2 cellular contexts compared by ENCODE assay signal in the genomic region with DNA sequence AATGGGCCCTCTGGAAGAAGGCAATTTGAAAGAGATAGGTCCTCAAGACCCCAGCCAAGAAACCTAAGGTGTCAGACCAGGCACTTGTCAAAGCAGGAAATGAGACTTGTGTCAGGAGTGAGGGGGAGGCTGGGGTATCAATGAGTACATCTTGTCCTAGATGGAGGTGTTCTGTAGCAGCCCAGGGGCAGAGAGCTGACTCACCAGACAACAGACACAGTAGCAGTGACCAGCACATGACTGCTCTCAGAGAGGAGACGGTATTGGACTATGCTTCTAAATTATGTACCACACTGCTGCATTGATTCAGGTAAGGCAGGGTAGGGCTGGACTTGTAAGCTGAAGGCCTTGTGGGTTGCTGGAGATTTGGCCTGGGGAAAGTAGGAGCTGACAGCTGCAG.
TF ChIP-seq lines count a peak whose summit lies in the region.

No MANE protein-coding gene starts in this region.

TF ChIP-seq in HCT116, 20 proteins besides CTCF, POLR2A, EP300 and RAD21:
- TF ChIP-seq ZBTB33 (IDR thresholded peaks at IDR 0.05; ENCODE audit: extremely low read depth, insufficient replicate concordance, low read length) (no peak), ZFX (IDR thresholded peaks at IDR 0.05) (no peak), JUND (IDR thresholded peaks at IDR 0.05) (peak; percentile 43; the same call in 1 of the 2 replicates), POLR2AphosphoS5 (IDR thresholded peaks at IDR 0.05; ENCODE audit: low read depth, low read length) (peak; percentile 48; the same call in 1 of the 2 replicates), CBX3 (IDR thresholded peaks at IDR 0.05; ENCODE audit: low read depth) (peak; percentile 62; the same call in 1 of the 2 replicates), SP1 (IDR thresholded peaks at IDR 0.05; ENCODE audit: low read depth) (peak; percentile 36; the same call in 1 of the 2 replicates), ZNF274 (IDR thresholded peaks at IDR 0.05; ENCODE audit: low read depth, low read length) (no peak), ELF1 (IDR thresholded peaks at IDR 0.05; ENCODE audit: borderline replicate concordance, low read depth) (no peak), FOSL1 (IDR thresholded peaks at IDR 0.05; ENCODE audit: low read depth) (peak; percentile 40; the same call in 1 of the 2 replicates)
- TF ChIP-seq, protein P1, sequence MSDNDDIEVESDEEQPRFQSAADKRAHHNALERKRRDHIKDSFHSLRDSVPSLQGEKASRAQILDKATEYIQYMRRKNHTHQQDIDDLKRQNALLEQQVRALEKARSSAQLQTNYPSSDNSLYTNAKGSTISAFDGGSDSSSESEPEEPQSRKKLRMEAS (IDR thresholded peaks at IDR 0.05), result peak; percentile 79

TF ChIP-seq in SK-N-SH treated with all-trans-retinoic acid at 6 μM for 48 hours, 23 proteins besides CTCF, POLR2A, EP300 and RAD21 (continued from another document):
- TF ChIP-seq PATZ1 (CRISPR knock-in tag; IDR thresholded peaks at IDR 0.05; ENCODE audit: borderline replicate concordance), result no peak
- TF ChIP-seq CSDC2 (CRISPR knock-in tag; IDR thresholded peaks at IDR 0.05), result no peak
- no peak for TF ChIP-seq CREB5 (CRISPR knock-in tag; IDR thresholded peaks at IDR 0.05; ENCODE audit: low read depth)
- no peak for TF ChIP-seq GLIS3 (CRISPR knock-in tag; IDR thresholded peaks at IDR 0.05)
